Comparison of ENCODE assay signal across 32 cellular contexts in genomic region chr2:190562121-190562520, GRCh38. TPM values are rescaled to one million over a fixed set of nuclear protein-coding genes. Genes with fewer than 3 reads are reported as not detected.
A peak's percentile ranks its signal among the peaks of the same experiment; 100 is the strongest.
DNase-seq lines count a peak whose midpoint lies in the region; ATAC-seq and TF ChIP-seq lines count a peak whose summit lies in the region.
"Had no signal": no experiment of that assay in that cellular context is flagged by ENCODE, and none has a peak within 500 bp of the region (broad histone marks: within the 10 kb centered on the region; RNA-seq: fewer than 3 reads in every experiment).

No MANE protein-coding gene starts in this region.

- intact Hi-C loops in heart left ventricle (cut with DNase I): no loop called here
- intact Hi-C loops in left ventricle myocardium superior (cut with micrococcal nuclease): no loop called here
- intact Hi-C loops in testis (cut with DNase I; ENCODE audit: low total_unique reads): no loop called here
- intact Hi-C loops in tibial artery (cut with DNase I; ENCODE audit: low total_unique reads): no loop called here

- H3K4me1 Mint-ChIP-seq in CD8-positive, alpha-beta memory T cell: peaks cover 16 to 19% (median 17%) of the 10 kb centered on the region in 3 donors

- H3K27ac Mint-ChIP-seq in CD8-positive, alpha-beta memory T cell: peak overlapping the region in 2 of 8 donors; percentile 13 to 26
- H3K27ac Mint-ChIP-seq: activated naive CD8-positive, alpha-beta T cell treated with anti-CD3 and anti-CD28 coated beads for 36 hours; B cell; effector memory CD8-positive, alpha-beta T cell; stimulated activated naive CD8-positive, alpha-beta T cell treated with anti-CD3 and anti-CD28 coated beads, Interleukin-15, amount 100 ng/mL, for 72 hours; T-helper 1 cell treated with Interleukin-12 subunit alpha and Interleukin-12 subunit beta and Interleukin-4 antibody, amounts not matched to agents 30 μg/mL and 1 μg/mL, for 36 hours had no signal

- POLR2A ChIA-PET in CD8-positive, alpha-beta memory T cell (lab: Charles Lee): interaction anchor here (0.8 kb wide), 1 partner anchor 9 kb away, joined by 3 read pairs; no protein-coding TSS in a partner anchor

- CTCF ChIA-PET in CD8-positive, alpha-beta memory T cell (lab: Charles Lee): interaction anchor here (0.8 kb wide), 1 partner anchor 288 kb away, joined by 3 read pairs; no protein-coding TSS in a partner anchor

- H3K4me1 ChIP-seq in heart left ventricle (peaks cover 0 to 16% (median 0%) of the 10 kb centered on the region in 12 donors), right atrium auricular region (peaks cover 0 to 10% of the 10 kb centered on the region in 2 donors), testis (no peaks in the 10 kb centered on the region), tibial artery (peaks cover 0 to 5% (median 0%) of the 10 kb centered on the region in 4 donors)
- peaks cover 8% of the 10 kb centered on the region for H3K4me1 ChIP-seq in CD8-positive, alpha-beta memory T cell (ENCODE audit: insufficient read depth, low read length)

- H3K36me3 Mint-ChIP-seq in CD8-positive, alpha-beta memory T cell: peaks cover under 1 to 15% (median 1%) of the 10 kb centered on the region in 3 donors

- H3K27me3 ChIP-seq in heart left ventricle (no peaks in the 10 kb centered on the region), right atrium auricular region (no peaks in the 10 kb centered on the region), testis (no peaks in the 10 kb centered on the region), tibial artery (no peaks in the 10 kb centered on the region)
- no peaks in the 10 kb centered on the region for H3K27me3 ChIP-seq in CD8-positive, alpha-beta memory T cell (ENCODE audit: insufficient read depth, low read length, poor library complexity, severe bottlenecking)
- H3K27me3 ChIP-seq: cardiac muscle cell, thyroid gland had no signal

- H3K36me3 ChIP-seq in heart left ventricle (no peaks in the 10 kb centered on the region), right atrium auricular region (no peaks in the 10 kb centered on the region), testis (ENCODE audit: low read depth, missing control alignments) (no peaks in the 10 kb centered on the region), tibial artery (no peaks in the 10 kb centered on the region)
- H3K36me3 ChIP-seq in CD8-positive, alpha-beta memory T cell (ENCODE audit: insufficient read depth, low read length): no peaks in the 10 kb centered on the region
- H3K36me3 ChIP-seq: cardiac muscle cell, thyroid gland had no signal

- TF ChIP-seq POLR2A in heart left ventricle (IDR thresholded peaks at IDR 0.05) (no peak), testis (IDR thresholded peaks at IDR 0.05) (no peak)

- H3K9me3 ChIP-seq in heart left ventricle: peaks cover 0 to 5% (median 0%) of the 10 kb centered on the region in 12 donors
- no peaks in the 10 kb centered on the region for H3K9me3 ChIP-seq in right atrium auricular region
- H3K9me3 ChIP-seq in testis: no peaks in the 10 kb centered on the region
- H3K9me3 ChIP-seq in tibial artery: no peaks in the 10 kb centered on the region
- no peaks in the 10 kb centered on the region for H3K9me3 ChIP-seq in CD8-positive, alpha-beta memory T cell (ENCODE audit: low read length)
- H3K9me3 ChIP-seq: thyroid gland had no signal

- no peak overlapping the region for H3K4me3 Mint-ChIP-seq in CD8-positive, alpha-beta memory T cell
- H3K4me3 Mint-ChIP-seq: activated naive CD8-positive, alpha-beta T cell treated with anti-CD3 and anti-CD28 coated beads for 36 hours; B cell; effector memory CD8-positive, alpha-beta T cell; stimulated activated naive CD8-positive, alpha-beta T cell treated with anti-CD3 and anti-CD28 coated beads, Interleukin-15, amount 100 ng/mL, for 72 hours; T-helper 1 cell treated with Interleukin-12 subunit alpha and Interleukin-12 subunit beta and Interleukin-4 antibody, amounts not matched to agents 30 μg/mL and 1 μg/mL, for 36 hours had no signal

- TF ChIP-seq CTCF in heart left ventricle (IDR thresholded peaks at IDR 0.05) (no peak), right atrium auricular region (IDR thresholded peaks at IDR 0.05) (no peak), testis (IDR thresholded peaks at IDR 0.05) (no peak), tibial artery (IDR thresholded peaks at IDR 0.05) (no peak)

- no peak overlapping the region for H3K4me3 ChIP-seq in heart left ventricle
- H3K4me3 ChIP-seq in right atrium auricular region: no peak overlapping the region
- no peak overlapping the region for H3K4me3 ChIP-seq in testis
- no peak overlapping the region for H3K4me3 ChIP-seq in tibial artery
- no peak overlapping the region for H3K4me3 ChIP-seq in CD8-positive, alpha-beta memory T cell (ENCODE audit: low read length)
- H3K4me3 ChIP-seq: cardiac muscle cell, coronary artery, SK-N-MC, skin epidermis, thyroid gland had no signal

- peak in 1 of 5 donors; percentile 24 for DNase-seq in heart left ventricle
- no peak for DNase-seq in right atrium auricular region (ENCODE audit: low spot score)
- peak; percentile 48 for DNase-seq in NCI-H345 treated with DMSO at 0.1 percent for 48 hours (lab: John Stamatoyannopoulos, UW; ENCODE audit: unreplicated experiment)
- no peak for DNase-seq in left ventricle myocardium superior
- DNase-seq in testis: peak; percentile 32
- no peak for DNase-seq in tibial artery
- no peak for DNase-seq in CD8-positive, alpha-beta memory T cell
- DNase-seq in NCI-H146 treated with DMSO at 0.1 percent for 48 hours (lab: John Stamatoyannopoulos, UW; ENCODE audit: unreplicated experiment): no peak
- DNase-seq: activated CD4-positive, alpha-beta T cell treated with anti-CD3 and anti-CD28 coated beads for 4 hours; activated effector memory CD4-positive, alpha-beta T cell treated with Interleukin-2 at 50 U/mL for 16 hours; activated naive CD8-positive, alpha-beta T cell treated with anti-CD3 and anti-CD28 coated beads for 36 hours; activated T-cell treated with anti-CD3 and anti-CD28 coated beads for 4 hours; aorta; COR-L47; DND-41; effector memory CD8-positive, alpha-beta T cell; midbrain; naive thymus-derived CD8-positive, alpha-beta T cell; NCI-H1092 treated with DMSO at 0.1 percent for 48 hours; NCI-H187 treated with DMSO at 0.1 percent for 48 hours; NCI-H2227 treated with DMSO at 0.1 percent for 48 hours; RPMI8226; stimulated activated CD4-positive, alpha-beta T cell treated with anti-CD3 and anti-CD28 coated beads, Interleukin-1b, Interleukin-23, amount 100 ng/mL, for 48 hours; stimulated activated CD8-positive, alpha-beta memory T cell treated with anti-CD3 and anti-CD28 coated beads, Interleukin-4, amount 100 ng/mL, for 48 hours; stimulated activated naive CD8-positive, alpha-beta T cell treated with anti-CD3 and anti-CD28 coated beads, Interleukin-15, amount 100 ng/mL, for 72 hours; thyroid gland had no signal

- peaks cover 4 to 11% (median 5%) of the 10 kb centered on the region in 5 donors for H3K9me3 Mint-ChIP-seq in CD8-positive, alpha-beta memory T cell

- ATAC-seq in heart left ventricle (peak; percentile 46 to 85 (median 80)), left ventricle myocardium superior (peak; percentile 71)
- ATAC-seq: effector memory CD8-positive, alpha-beta T cell; naive thymus-derived CD8-positive, alpha-beta T cell; stimulated activated naive CD8-positive, alpha-beta T cell treated with anti-CD3 and anti-CD28 coated beads, Interleukin-15, amount 100 ng/mL, for 72 hours had no signal

- H3K27ac ChIP-seq in heart left ventricle (no peak overlapping the region), right atrium auricular region (no peak overlapping the region), testis (no peak overlapping the region), tibial artery (no peak overlapping the region)
- no peak overlapping the region for H3K27ac ChIP-seq in CD8-positive, alpha-beta memory T cell (ENCODE audit: low read depth, low read length)
- H3K27ac ChIP-seq: cardiac muscle cell, coronary artery, SK-N-MC, skin epidermis, thyroid gland had no signal

- no peaks in the 10 kb centered on the region for H3K27me3 Mint-ChIP-seq in CD8-positive, alpha-beta memory T cell
- H3K27me3 Mint-ChIP-seq: activated naive CD8-positive, alpha-beta T cell treated with anti-CD3 and anti-CD28 coated beads for 36 hours; B cell; effector memory CD8-positive, alpha-beta T cell; naive thymus-derived CD8-positive, alpha-beta T cell; stimulated activated naive CD8-positive, alpha-beta T cell treated with anti-CD3 and anti-CD28 coated beads, Interleukin-15, amount 100 ng/mL, for 72 hours had no signal

- WGBS in heart left ventricle, 4 donors: 20 to 31% (median 27%) methylated on average over 2 of the region's 2 CpGs
- 52 to 59% methylated on average over 2 of the region's 2 CpGs for WGBS in testis, 2 donors

RNA-seq across cellular contexts. Expression of gene NEMP2, which starts 27.6 kb away (rescaled TPM):
- total RNA-seq in heart left ventricle (1 to 10 TPM in 8 of 9 donors, under 1 TPM in 1; 0.63 to 4.6 (median 2.4) TPM), right atrium auricular region (1 to 10 TPM; 2.7 to 3.3 TPM), left ventricle myocardium superior (2.8 TPM), testis (10 to 100 TPM in 1 of 2 donors, 1 to 10 TPM in 1; 8.1 to 16.8 TPM)
- polyA plus RNA-seq in heart left ventricle (under 1 TPM; 0.42 to 0.73 TPM), testis (ENCODE audit: insufficient read depth, low read depth, low replicate concordance) (32.0 TPM)
- 10 to 100 TPM; 16.9 to 17.5 TPM for total RNA-seq in CD8-positive, alpha-beta memory T cell
- 10.5 TPM for polyA plus RNA-seq in CD8-positive, alpha-beta memory T cell

Comparison
In these comparisons a context has a peak if more than half of its experiments do, and no peak if none do; other contexts are left out.
1. DNase-seq: peak in NCI-H345 treated with DMSO at 0.1 percent for 48 hours (single experiment) and testis (single experiment); none in right atrium auricular region (single experiment), left ventricle myocardium superior (single experiment), tibial artery (0 of 2), CD8-positive, alpha-beta memory T cell (0 of 5) and NCI-H146 treated with DMSO at 0.1 percent for 48 hours (single experiment).